ENCODE assay signal across 26 cellular contexts in the genomic region with DNA sequence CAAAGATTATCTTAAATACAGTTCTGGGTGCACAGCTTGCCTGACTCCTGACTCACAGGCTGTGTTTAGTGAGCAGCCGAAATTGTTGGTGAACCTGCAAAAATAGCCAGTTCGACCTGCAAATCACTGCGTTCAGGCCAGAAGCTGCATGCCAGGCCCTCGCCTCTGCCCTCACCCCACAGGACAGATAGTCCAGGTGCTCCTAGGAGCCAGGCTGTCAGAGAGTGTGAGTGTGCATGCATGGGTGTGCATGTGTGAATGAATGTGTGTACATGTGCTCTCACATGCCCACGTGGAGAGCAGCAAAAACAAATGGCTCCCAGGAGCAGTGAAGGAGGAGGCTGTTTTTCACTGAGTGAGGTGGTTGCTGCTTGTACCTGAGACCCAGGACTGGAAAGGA.
"Had no signal": no experiment of that assay in that cellular context is flagged by ENCODE, and none has a peak within 500 bp of the region (broad histone marks: within the 10 kb centered on the region; RNA-seq: fewer than 3 reads in every experiment).

No MANE protein-coding gene starts in this region.

- H3K9me3 ChIP-seq: left lung, lower lobe of right lung, ovary, right atrium auricular region, stomach, testis, thyroid gland, transverse colon, upper lobe of right lung had no signal

- H3K36me3 ChIP-seq: left lung, lower lobe of right lung, neural progenitor cell, ovary, right atrium auricular region, stomach, thyroid gland, transverse colon, upper lobe of right lung had no signal

- H3K4me1 ChIP-seq: left lung, lower lobe of right lung, neural progenitor cell, right atrium auricular region, stomach, testis, thyroid gland, transverse colon, upper lobe of right lung had no signal

- H3K9ac ChIP-seq: neural progenitor cell had no signal

- ATAC-seq: left colon; left lung; lower lobe of right lung; natural killer cell; sciatic nerve; stimulated activated naive B cell treated with anti-CD40 and anti-IgM and Interleukin-4, amounts not matched to agents 10 μg/mL and 1 μg/mL and 100 μg/mL, for 72 hours; stimulated activated naive CD8-positive, alpha-beta T cell treated with anti-CD3 and anti-CD28 coated beads, Interleukin-15, Interleukin-2, amounts not matched to agents 100 U/mL and 50 U/mL, for 24 hours; upper lobe of right lung had no signal

- DNase-seq: immature natural killer cell; kidney; left colon; left lung; lower lobe of right lung; mammary epithelial cell; mesenchymal stem cell; naive B cell; natural killer cell; nephron progenitor cell; ovary; stimulated activated CD4-positive, alpha-beta T cell treated with anti-CD3 and anti-CD28 coated beads, Interleukin-12 subunit alpha, Interleukin-12 subunit beta, amount 100 ng/mL, for 4 hours; stimulated activated CD4-positive, alpha-beta T cell treated with anti-CD3 and anti-CD28 coated beads, Interleukin-15, amount 100 ng/mL, for 24 hours; stimulated activated CD4-positive, alpha-beta T cell treated with anti-CD3 and anti-CD28 coated beads, Interleukin-2, amount 100 ng/mL, for 24 hours; stimulated activated CD4-positive, alpha-beta T cell treated with anti-CD3 and anti-CD28 coated beads, Interleukin-4, amount 100 ng/mL, for 1 hour; stimulated activated naive B cell treated with anti-CD40 and anti-IgM and Interleukin-4, amounts not matched to agents 10 μg/mL and 1 μg/mL and 100 μg/mL, for 72 hours; stimulated activated naive CD8-positive, alpha-beta T cell treated with anti-CD3 and anti-CD28 coated beads, Interleukin-15, Interleukin-2, amounts not matched to agents 100 U/mL and 50 U/mL, for 24 hours; stomach; testis; thyroid gland; transverse colon; upper lobe of right lung had no signal

- H3K27ac ChIP-seq: left lung, lower lobe of right lung, neural progenitor cell, ovary, right atrium auricular region, skin epidermis, stomach, testis, thyroid gland, transverse colon, upper lobe of right lung had no signal

- H3K27me3 ChIP-seq: left lung, neural progenitor cell, ovary, right atrium auricular region, stomach, testis, thyroid gland, transverse colon, upper lobe of right lung had no signal

- H2AFZ ChIP-seq: neural progenitor cell had no signal

- H3K4me2 ChIP-seq: neural progenitor cell had no signal

- H3K4me3 ChIP-seq: left lung, lower lobe of right lung, neural progenitor cell, ovary, right atrium auricular region, skin epidermis, stomach, testis, thyroid gland, transverse colon, upper lobe of right lung had no signal
